1 cellular context compared by ENCODE assay signal in genomic region chr1:65289449-65289848, GRCh38.
TF ChIP-seq lines count a peak whose summit lies in the region.

No MANE protein-coding gene starts in this region.

TF ChIP-seq in GM23338, 12 proteins besides CTCF, POLR2A, EP300 and RAD21 (continued from another document):
- no peak for TF ChIP-seq REST (IDR thresholded peaks at IDR 0.05; ENCODE audit: unreplicated experiment)
- TF ChIP-seq POLR2AphosphoS5 (IDR thresholded peaks at IDR 0.05; ENCODE audit: low read depth) = no peak
